ENCODE assay signal across 8 cellular contexts in genomic region chr1:27660300-27660837, GRCh38. TPM values are rescaled to one million over a fixed set of nuclear protein-coding genes. Genes with fewer than 3 reads are reported as not detected.
DNase-seq lines count a peak whose midpoint lies in the region; ATAC-seq and TF ChIP-seq lines count a peak whose summit lies in the region.

No MANE protein-coding gene starts in this region.

- H4K20me1 ChIP-seq in BLaER1 treated with 17β-estradiol and CSF1 and Interleukin-3, amounts not matched to agents 10 nM and 100 nM: no peaks in the 10 kb centered on the region

- peak overlapping the region; percentile 75 to 96 (median 86) for H3K4me2 ChIP-seq in BLaER1 treated with 17β-estradiol and CSF1 and Interleukin-3, amounts not matched to agents 10 nM and 100 nM

- in situ Hi-C loops in GM13977 (cut with MboI; ENCODE audit: low pct_unique_long_range_greater_than_20kb, low sequenced_read_pairs, unreplicated experiment): no loop called here

- peak overlapping the region; percentile 51 to 73 (median 60); a peak in 19 of 20 replicates for H3K4me3 ChIP-seq in BLaER1 treated with 17β-estradiol and CSF1 and Interleukin-3, amounts not matched to agents 10 nM and 100 nM
- H3K4me3 ChIP-seq in Jurkat, Clone E6-1 (ENCODE audit: low read length): peak overlapping the region; percentile 74

- no peaks in the 10 kb centered on the region for H3K36me3 Mint-ChIP-seq in natural killer cell

- no peaks in the 10 kb centered on the region for H3K9me3 ChIP-seq in BLaER1 treated with 17β-estradiol and CSF1 and Interleukin-3, amounts not matched to agents 10 nM and 100 nM (replicated peaks in 1 of 11)

- ATAC-seq in natural killer cell (no peak), HG03521 (IDR thresholded peaks at IDR 0.05; ENCODE audit: unreplicated experiment) (no peak), GM19452 (IDR thresholded peaks at IDR 0.05; ENCODE audit: unreplicated experiment) (no peak)

- peaks cover 50 to 58% of the 10 kb centered on the region in 2 donors for H3K4me1 Mint-ChIP-seq in natural killer cell

- H3K27ac ChIP-seq in BLaER1 treated with 17β-estradiol and CSF1 and Interleukin-3, amounts not matched to agents 10 nM and 100 nM: peak overlapping the region in 10 of 11 experiments; percentile 88 to 98 (median 96); a peak in 20 of 22 replicates
- H3K27ac ChIP-seq in cingulate gyrus (ENCODE audit: low read depth, low read length): peak overlapping the region; percentile 69

- H3K9me3 Mint-ChIP-seq in natural killer cell: no peaks in the 10 kb centered on the region

- H3K36me3 ChIP-seq in BLaER1 treated with 17β-estradiol and CSF1 and Interleukin-3, amounts not matched to agents 10 nM and 100 nM: no peaks in the 10 kb centered on the region; a peak in 1 of 22 replicates

- H3K9ac ChIP-seq in BLaER1 treated with 17β-estradiol and CSF1 and Interleukin-3, amounts not matched to agents 10 nM and 100 nM: peak overlapping the region in 10 of 11 experiments; percentile 77 to 88 (median 85); a peak in 19 of 22 replicates

- DNase-seq in Jurkat, Clone E6-1 (ENCODE audit: low read depth, low spot score): no peak
- DNase-seq in natural killer cell: no peak
- DNase-seq in GM13977 (ENCODE audit: low spot score): no peak
- DNase-seq in NCI-H1092 treated with DMSO at 0.1 percent for 48 hours (lab: John Stamatoyannopoulos, UW): no peak

- peak overlapping the region; percentile 90 for H3K4me3 Mint-ChIP-seq in natural killer cell

- TF ChIP-seq CTCF in natural killer cell (IDR thresholded peaks at IDR 0.05): no peak
- TF ChIP-seq CTCF in GM13977 (IDR thresholded peaks at IDR 0.05; ENCODE audit: extremely low read depth, insufficient read depth, missing control alignments): no peak

- peak overlapping the region; percentile 99 to 100 for H3K27ac Mint-ChIP-seq in natural killer cell

- intact Hi-C loops in natural killer cell (cut with micrococcal nuclease): no loop called here

- H3K27me3 ChIP-seq in BLaER1 treated with 17β-estradiol and CSF1 and Interleukin-3, amounts not matched to agents 10 nM and 100 nM: no peaks in the 10 kb centered on the region

- H3K27me3 Mint-ChIP-seq in natural killer cell (ENCODE audit: low read depth in 2 of 2): no peaks in the 10 kb centered on the region

- peaks cover 81 to 92% (median 87%) of the 10 kb centered on the region in 10 experiments for H3K4me1 ChIP-seq in BLaER1 treated with 17β-estradiol and CSF1 and Interleukin-3, amounts not matched to agents 10 nM and 100 nM

RNA-seq across cellular contexts. Expression of gene IFI6, which starts 11.6 kb away (rescaled TPM):
- polyA plus RNA-seq in Jurkat, Clone E6-1 (2012; ENCODE audit: insufficient read depth, insufficient read length): 46.7 TPM
- total RNA-seq in natural killer cell: 10 to 100 TPM; 26.7 to 36.0 (median 34.8) TPM

RNA-seq across cellular contexts. Expression of gene FGR, which starts 25.4 kb away (rescaled TPM):
- 0.49 TPM for polyA plus RNA-seq in Jurkat, Clone E6-1 (2012; ENCODE audit: insufficient read depth, insufficient read length)
- total RNA-seq in natural killer cell: 100 to 1,000 TPM; 353 to 452 (median 362) TPM

RNA-seq across cellular contexts. Expression of gene AHDC1, which starts 56.4 kb away (rescaled TPM):
- 14.8 TPM for polyA plus RNA-seq in Jurkat, Clone E6-1 (2012; ENCODE audit: insufficient read depth, insufficient read length)
- total RNA-seq in natural killer cell: 10 to 100 TPM; 39.6 to 67.0 (median 47.0) TPM
